In genomic region chr6:64520050-64520449, GRCh38 we compare ENCODE assay signal across 8 cellular contexts.
A peak's percentile ranks its signal among the peaks of the same experiment; 100 is the strongest.
DNase-seq lines count a peak whose midpoint lies in the region; ATAC-seq, FAIRE-seq and TF ChIP-seq lines count a peak whose summit lies in the region.
"Had no signal": no experiment of that assay in that cellular context is flagged by ENCODE, and none has a peak within 500 bp of the region (broad histone marks: within the 10 kb centered on the region; RNA-seq: fewer than 3 reads in every experiment).

No MANE protein-coding gene starts in this region.

- no peaks in the 10 kb centered on the region for H3K27me3 ChIP-seq in GM23248 (replicated peaks; ENCODE audit: insufficient read depth)
- H3K27me3 ChIP-seq in bronchial epithelial cell (ENCODE audit: control insufficient read depth, insufficient read depth, low read length), result no peaks in the 10 kb centered on the region
- H3K27me3 ChIP-seq in skeletal muscle satellite cell (ENCODE audit: control insufficient read depth, insufficient read depth, low read length), result no peaks in the 10 kb centered on the region

- no peaks in the 10 kb centered on the region for H3K79me2 ChIP-seq in GM23248 (ENCODE audit: insufficient read depth)

- H3K4me3 ChIP-seq in GM23248 (no peak overlapping the region), bronchial epithelial cell (ENCODE audit: low read depth, low read length) (no peak overlapping the region), skeletal muscle satellite cell (ENCODE audit: low read length) (no peak overlapping the region)

- no peak for TF ChIP-seq POLR2A in GM12891 (IDR thresholded peaks at IDR 0.05; ENCODE audit: low read depth, low read length)

- DNase-seq in GM23248, result peak; percentile 93
- peak; percentile 3 for DNase-seq in HT-29 (ENCODE audit: low spot score)
- peak; percentile 98 for DNase-seq in bronchial epithelial cell (ENCODE audit: low read depth)
- no peak for DNase-seq in GM12891 (ENCODE audit: insufficient read length, low spot score)
- DNase-seq in AML-193 (lab: John Stamatoyannopoulos, UW), result no peak
- DNase-seq: activated CD4-positive, alpha-beta memory T cell treated with anti-CD3 and anti-CD28 coated beads, Interleukin-2, amount 10 ng/mL, durations not matched to agents 7 days and 5 days had no signal

- H3K27ac ChIP-seq in GM23248, result no peak overlapping the region

- H4K20me1 ChIP-seq in GM23248 (ENCODE audit: insufficient read depth), result no peaks in the 10 kb centered on the region

- H3K4me1 ChIP-seq in GM23248 (ENCODE audit: insufficient read depth) (peaks cover 11% of the 10 kb centered on the region), skeletal muscle satellite cell (ENCODE audit: control insufficient read depth, insufficient read depth, low read length) (peaks cover 15% of the 10 kb centered on the region)

- TF ChIP-seq CTCF in bronchial epithelial cell (IDR thresholded peaks at IDR 0.05; ENCODE audit: insufficient read depth, low read length, severe bottlenecking), result no peak

- H3K9me2 ChIP-seq in GM23248 (ENCODE audit: insufficient read depth), result no peaks in the 10 kb centered on the region

- no peak overlapping the region for H3K9ac ChIP-seq in GM23248
- H3K9ac ChIP-seq in skeletal muscle satellite cell (ENCODE audit: low read depth, low read length), result no peak overlapping the region

- H3K4me2 ChIP-seq in GM23248 (ENCODE audit: unreplicated experiment) (peak overlapping the region; percentile 61), skeletal muscle satellite cell (ENCODE audit: low read length) (peak overlapping the region; percentile 46)

- peak overlapping the region; percentile 77 for H2AFZ ChIP-seq in GM23248

- in situ Hi-C loops in GM23248 (cut with MboI), result no loop called here

- H3K9me3 ChIP-seq in GM23248 (ENCODE audit: low read depth), result no peaks in the 10 kb centered on the region
- H3K9me3 ChIP-seq in skeletal muscle satellite cell (replicated peaks; ENCODE audit: low read length), result no peaks in the 10 kb centered on the region

- no peak for FAIRE-seq in bronchial epithelial cell (lab: Jason Lieb, UNC)
- no peak for FAIRE-seq in GM12891 (lab: Jason Lieb, UNC)

- H3F3A ChIP-seq in GM23248 (ENCODE audit: insufficient read depth), result peaks cover 3% of the 10 kb centered on the region; the same call in 1 of the 2 replicates

- ATAC-seq in GM19397 (IDR thresholded peaks at IDR 0.05; ENCODE audit: unreplicated experiment), result no peak

- H3K36me3 ChIP-seq in GM23248 (ENCODE audit: low read depth), result no peaks in the 10 kb centered on the region
- H3K36me3 ChIP-seq in bronchial epithelial cell (ENCODE audit: control insufficient read depth, insufficient read depth, low read length), result no peaks in the 10 kb centered on the region
- H3K36me3 ChIP-seq in skeletal muscle satellite cell (ENCODE audit: insufficient read depth, low read length), result no peaks in the 10 kb centered on the region

TF ChIP-seq in GM12891, 5 proteins besides CTCF, POLR2A, EP300 and RAD21:
- TF ChIP-seq SPI1 (IDR thresholded peaks at IDR 0.05; ENCODE audit: low read depth, low read length) (no peak), POLR2AphosphoS5 (IDR thresholded peaks at IDR 0.05; ENCODE audit: low read depth, low read length) (no peak), TAF1 (IDR thresholded peaks at IDR 0.05; ENCODE audit: low read depth, low read length) (no peak)
TF ChIP-seq in GM12891: peak in this region for 0.

Comparison
In these comparisons a context has a peak if more than half of its experiments do, and no peak if none do; other contexts are left out.
1. DNase-seq: peak in GM23248 (single experiment), HT-29 (single experiment) and bronchial epithelial cell (single experiment); none in GM12891 (single experiment) and AML-193 (0 of 2).